8 cellular contexts compared by ENCODE assay signal in the genomic region with DNA sequence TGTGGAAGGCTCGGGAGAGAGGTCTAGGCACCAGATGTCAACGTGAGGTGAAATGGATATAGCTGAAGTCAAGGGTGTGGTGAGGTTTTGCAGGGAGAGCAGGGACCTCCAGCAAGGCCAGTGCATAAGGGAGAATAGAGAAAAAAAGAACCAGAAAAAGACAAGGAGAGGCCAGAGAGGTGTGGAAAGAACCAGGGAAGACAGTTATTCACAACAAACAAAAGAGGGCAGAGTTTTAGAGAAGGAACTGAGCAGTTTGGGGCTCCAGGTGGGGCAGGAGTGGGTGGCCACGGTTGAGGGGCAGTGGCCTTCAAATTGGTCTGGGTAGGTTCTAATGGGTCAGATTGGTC. TPM values are rescaled to one million over a fixed set of nuclear protein-coding genes. Genes with fewer than 3 reads are reported as not detected.
DNase-seq lines count a peak whose midpoint lies in the region; ATAC-seq and TF ChIP-seq lines count a peak whose summit lies in the region.

No MANE protein-coding gene starts in this region.

- H3K9ac ChIP-seq in ES-I3 (ENCODE audit: low read depth, low read length) = peak overlapping the region; percentile 92
- H3K9ac ChIP-seq in trophoblast cell (ENCODE audit: low read length) = no peak overlapping the region

- no peak overlapping the region for H3K23ac ChIP-seq in trophoblast cell (ENCODE audit: low read length)

- intact Hi-C loops in Panc1 (cut with micrococcal nuclease; ENCODE audit: unreplicated experiment) = loop anchor here (2.0 kb wide), 1 partner anchor 35 kb away; no protein-coding TSS in a partner anchor

- peak overlapping the region; percentile 23 for H2BK5ac ChIP-seq in trophoblast cell (ENCODE audit: low read depth, low read length, poor library complexity)

- peak overlapping the region; percentile 35 for H2AFZ ChIP-seq in trophoblast cell (ENCODE audit: insufficient read depth, low read length, poor library complexity)

- in situ Hi-C loops in Panc1 (cut with HindIII; ENCODE audit: low pct_unique_long_range_greater_than_20kb, low sequenced_read_pairs) = no loop called here

- H3K4me1 ChIP-seq in ES-I3 (ENCODE audit: insufficient read depth, low read length) (peaks cover 7% of the 10 kb centered on the region), Panc1 (ENCODE audit: control insufficient read depth, insufficient read depth, low read length) (peaks cover 11% of the 10 kb centered on the region), trophoblast cell (ENCODE audit: control insufficient read depth in 1 of 2, insufficient read depth in 2 of 2, low read length in 2 of 2) (peaks cover 5 to 8% of the 10 kb centered on the region in 2 experiments)

- POLR2A ChIA-PET in Panc1 (lab: Charles Lee) = interaction anchor here (0.6 to 1.0 kb wide), 2 partner anchors 25 to 29 kb away, joined by 4 to 5 read pairs; no protein-coding TSS in a partner anchor

- ATAC-seq in Panc1 (no peak), GM18520 (IDR thresholded peaks at IDR 0.05; ENCODE audit: unreplicated experiment) (no peak)

- DNase-seq in Panc1 (ENCODE audit: low read depth, low spot score) = no peak
- no peak for DNase-seq in epithelial cell of esophagus (ENCODE audit: low read depth)
- no peak for DNase-seq in trophoblast cell
- no peak for DNase-seq in middle frontal gyrus (ENCODE audit: extremely low spot score, low spot score)
- no peak for DNase-seq in COLO829 (ENCODE audit: low spot score)
- no peak for DNase-seq in GM20000 (ENCODE audit: low spot score)

- H2AK5ac ChIP-seq in trophoblast cell (ENCODE audit: low read length) = no peak overlapping the region

- H3K4me3 ChIP-seq in Panc1 (ENCODE audit: low read depth in 2 of 2, low read length in 2 of 2) (peak overlapping the region; percentile 77 to 82), epithelial cell of esophagus (ENCODE audit: low read length) (peak overlapping the region; percentile 87), trophoblast cell (ENCODE audit: low read depth, low read length) (peak overlapping the region; percentile 78)

- H3K36me3 ChIP-seq in ES-I3 (ENCODE audit: insufficient read depth, low read length) (no peaks in the 10 kb centered on the region), Panc1 (ENCODE audit: control insufficient read depth, insufficient read depth, low read length) (no peaks in the 10 kb centered on the region), trophoblast cell (ENCODE audit: control insufficient read depth in 1 of 2, insufficient read depth in 2 of 2, low read length in 2 of 2) (no peaks in the 10 kb centered on the region)

- peak overlapping the region; percentile 75 for H4K8ac ChIP-seq in trophoblast cell (ENCODE audit: low read depth, low read length)

- no peak overlapping the region for H4K12ac ChIP-seq in trophoblast cell (ENCODE audit: low read depth, low read length)

- no peaks in the 10 kb centered on the region for H3K27me3 ChIP-seq in Panc1 (ENCODE audit: control insufficient read depth, insufficient read depth, low read length)
- H3K27me3 ChIP-seq in trophoblast cell (ENCODE audit: insufficient read depth, low read length) = no peaks in the 10 kb centered on the region

- peak overlapping the region; percentile 98 for H3K27ac ChIP-seq in Panc1 (ENCODE audit: low read length)
- H3K27ac ChIP-seq in trophoblast cell (ENCODE audit: low read depth, low read length) = peak overlapping the region; percentile 99

- TF ChIP-seq CTCF in Panc1 (IDR thresholded peaks at IDR 0.05) (no peak), epithelial cell of esophagus (IDR thresholded peaks at IDR 0.05; ENCODE audit: insufficient read depth, low read depth, low read length, missing control alignments) (no peak), GM20000 (IDR thresholded peaks at IDR 0.05; ENCODE audit: extremely low read depth, missing control alignments) (no peak)

- H2BK12ac ChIP-seq in trophoblast cell (ENCODE audit: low read length) = no peak overlapping the region

- peak overlapping the region; percentile 58 for H4K91ac ChIP-seq in trophoblast cell (ENCODE audit: low read depth, low read length)

- H3K18ac ChIP-seq in trophoblast cell (ENCODE audit: low read length) = no peak overlapping the region

- no peak overlapping the region for H3K14ac ChIP-seq in trophoblast cell (ENCODE audit: low read length)

- CTCF ChIA-PET in Panc1 (lab: Charles Lee) = interaction anchor here (0.6 to 1.7 kb wide), 3 partner anchors 32 to 197 kb away, joined by 3 to 19 read pairs (median 18); no protein-coding TSS in a partner anchor

- H3K79me1 ChIP-seq in trophoblast cell (ENCODE audit: low read length) = peaks cover 14% of the 10 kb centered on the region

- peak overlapping the region; percentile 87 for H3K4me2 ChIP-seq in trophoblast cell (ENCODE audit: low read length)

- H3K79me2 ChIP-seq in trophoblast cell (ENCODE audit: control insufficient read depth, insufficient read depth, low read length, poor library complexity) = peaks cover 2% of the 10 kb centered on the region

- H3K9me3 ChIP-seq in ES-I3 (ENCODE audit: control insufficient read depth, insufficient read depth, low read length) = no peaks in the 10 kb centered on the region
- no peaks in the 10 kb centered on the region for H3K9me3 ChIP-seq in Panc1 (ENCODE audit: control insufficient read depth, insufficient read depth, low read depth, low read length)
- H3K9me3 ChIP-seq in trophoblast cell (ENCODE audit: insufficient read depth, low read depth, low read length) = peaks cover 1% of the 10 kb centered on the region

- BruUV-seq in Panc1 (replicated peaks; lab: Mats Ljungman, UMichigan) = no TSS peak

- no peak overlapping the region for H3K4ac ChIP-seq in trophoblast cell (ENCODE audit: low read depth, low read length)

- WGBS in trophoblast cell (ENCODE audit: extremely low coverage, insufficient coverage, insufficient read length) = no CpG with 5 or more reads among the region's 3 CpGs

- H2BK120ac ChIP-seq in trophoblast cell (ENCODE audit: insufficient read depth, low read length, poor library complexity) = no peak overlapping the region

RNA-seq across cellular contexts. Expression of a gene that starts 11.6 kb away (rescaled TPM):
- 45.7 TPM for total RNA-seq in Panc1 (2021; ENCODE audit: unreplicated experiment)
- polyA plus RNA-seq in Panc1 (2012; ENCODE audit: insufficient read length) = 49.3 TPM
- polyA plus RNA-seq in trophoblast cell (2013) = 21.9 and 22.8 TPM in 2 replicates

RNA-seq across cellular contexts. Expression of a gene that starts 16.7 kb away (rescaled TPM):
- 131 TPM for total RNA-seq in Panc1 (2021; ENCODE audit: unreplicated experiment)
- polyA plus RNA-seq in Panc1 (2012; ENCODE audit: insufficient read length) = 155 TPM
- 72.6 and 74.8 TPM in 2 replicates for polyA plus RNA-seq in trophoblast cell (2013)
